ENCODE assay signal across 20 cellular contexts in the genomic region with DNA sequence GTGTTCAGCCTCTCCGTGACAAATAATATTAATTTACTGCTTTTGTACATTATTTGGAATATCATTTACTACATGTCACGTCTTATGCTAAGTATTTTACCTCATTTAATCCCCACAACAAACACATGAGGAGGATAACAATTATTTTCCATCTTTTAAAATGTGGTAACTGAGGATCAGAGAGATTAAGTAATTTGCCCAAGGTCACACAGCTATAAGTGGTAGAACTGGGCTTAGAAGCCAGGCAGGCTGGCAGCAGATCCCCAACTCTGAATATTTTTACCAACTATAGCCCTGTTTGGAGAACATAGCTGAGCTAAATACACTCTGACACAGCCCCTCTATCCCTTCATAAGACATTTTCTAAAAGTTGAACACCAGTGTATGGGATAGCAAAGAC.
"Had no signal": no experiment of that assay in that cellular context is flagged by ENCODE, and none has a peak within 500 bp of the region (broad histone marks: within the 10 kb centered on the region; RNA-seq: fewer than 3 reads in every experiment).

No MANE protein-coding gene starts in this region.

- H3K27ac ChIP-seq: dorsolateral prefrontal cortex, heart left ventricle, neutrophil, psoas muscle, right lobe of liver, thoracic aorta had no signal

- H3K9me3 Mint-ChIP-seq: nephron progenitor cell had no signal

- H3K27me3 ChIP-seq: dorsolateral prefrontal cortex, heart left ventricle, neutrophil, right lobe of liver, stomach had no signal

- DNase-seq: cortex of kidney; dorsolateral prefrontal cortex; effector CD8-positive, alpha-beta T cell; foreskin melanocyte; heart left ventricle; hippocampal formation; mammary epithelial cell; midbrain; nephron progenitor cell; psoas muscle; retina; right lobe of liver; stimulated activated CD4-positive, alpha-beta T cell treated with anti-CD3 and anti-CD28 coated beads, Interleukin-4, amount 100 ng/mL, for 24 hours; stimulated activated naive CD4-positive, alpha-beta T cell; stomach; trophoblast cell had no signal

- H3K4me3 ChIP-seq: heart left ventricle, psoas muscle, right lobe of liver, stomach, thoracic aorta had no signal

- H3K9me3 ChIP-seq: heart left ventricle, neutrophil, psoas muscle, right lobe of liver, stomach, thoracic aorta had no signal

- H3K4me3 Mint-ChIP-seq: nephron progenitor cell had no signal

- ATAC-seq: heart left ventricle, left lobe of liver, psoas muscle, right lobe of liver had no signal

- H3K36me3 ChIP-seq: heart left ventricle, neutrophil, right lobe of liver, stomach, thoracic aorta had no signal

- FAIRE-seq: islet of Langerhans had no signal

- H3K4me1 ChIP-seq: heart left ventricle, psoas muscle, right lobe of liver had no signal
